In genomic region chr12:127162307-127162706, GRCh38 we compare ENCODE assay signal across 17 cellular contexts.
DNase-seq lines count a peak whose midpoint lies in the region; ATAC-seq, FAIRE-seq and TF ChIP-seq lines count a peak whose summit lies in the region.
"Had no signal": no experiment of that assay in that cellular context is flagged by ENCODE, and none has a peak within 500 bp of the region (broad histone marks: within the 10 kb centered on the region; RNA-seq: fewer than 3 reads in every experiment).

No MANE protein-coding gene starts in this region.

- CTCF ChIA-PET in HCT116 (lab: Charles Lee) = interaction anchor here (1.6 kb wide), 1 partner anchor 53 kb away, joined by 5 read pairs; no protein-coding TSS in a partner anchor
- CTCF ChIA-PET in naive thymus-derived CD4-positive, alpha-beta T cell (lab: Charles Lee) = no interaction called here

- peaks cover 26% of the 10 kb centered on the region for H3K4me1 Mint-ChIP-seq in central memory CD8-positive, alpha-beta T cell
- peaks cover 9 to 29% (median 25%) of the 10 kb centered on the region in 7 donors for H3K4me1 Mint-ChIP-seq in naive thymus-derived CD4-positive, alpha-beta T cell

- POLR2A ChIA-PET in HCT116 (lab: Charles Lee) = no interaction called here
- POLR2A ChIA-PET in naive thymus-derived CD4-positive, alpha-beta T cell (lab: Charles Lee) = no interaction called here

- TF ChIP-seq CTCF in HCT116 (IDR thresholded peaks at IDR 0.05 in 2 of 3, conservative IDR thresholded peaks at IDR 0.05 in 1 of 3; ENCODE audit: borderline replicate concordance in 1 of 3, insufficient read depth in 1 of 3, low read depth in 2 of 3, low read length in 2 of 3) (no peak), kidney (IDR thresholded peaks at IDR 0.05; ENCODE audit: borderline replicate concordance, extremely low read depth, insufficient read depth) (no peak)

- RAD21 ChIA-PET in HCT116 (lab: Charles Lee; ENCODE audit: low non-redundant PET in 1 of 2, low total read pairs in 2 of 2, uncharacterized antibody in 2 of 2, unreplicated experiment in 2 of 2) = no interaction called here

- no peak overlapping the region for H2BK5ac ChIP-seq in mesenchymal stem cell (ENCODE audit: low read depth, low read length, poor library complexity, severe bottlenecking)

- H3K27me3 Mint-ChIP-seq in central memory CD8-positive, alpha-beta T cell = peaks cover 2% of the 10 kb centered on the region
- peaks cover 0 to 8% (median 0%) of the 10 kb centered on the region in 5 donors for H3K27me3 Mint-ChIP-seq in naive thymus-derived CD4-positive, alpha-beta T cell

- H4K8ac ChIP-seq in mesenchymal stem cell (ENCODE audit: low read length) = no peak overlapping the region

- H2AFZ ChIP-seq in HCT116 (ENCODE audit: low read depth, low read length, poor library complexity, severe bottlenecking) (no peak overlapping the region), mesenchymal stem cell (ENCODE audit: low read depth, low read length) (no peak overlapping the region)

- H3K4ac ChIP-seq in mesenchymal stem cell (ENCODE audit: low read depth in 1 of 2, low read length in 2 of 2) = no peak overlapping the region

- no peaks in the 10 kb centered on the region for H3K79me1 ChIP-seq in mesenchymal stem cell (replicated peaks; ENCODE audit: low read length, poor library complexity, severe bottlenecking)

- H4K20me1 ChIP-seq in HCT116 (ENCODE audit: insufficient read depth) = no peaks in the 10 kb centered on the region

- H2AK5ac ChIP-seq in mesenchymal stem cell (ENCODE audit: low read length, severe bottlenecking) = no peak overlapping the region

- no peak overlapping the region for H3K23ac ChIP-seq in mesenchymal stem cell (ENCODE audit: low read length in 2 of 2)

- H3K36me3 Mint-ChIP-seq in central memory CD8-positive, alpha-beta T cell (ENCODE audit: insufficient read depth) = peaks cover 5% of the 10 kb centered on the region
- peaks cover 0 to 3% (median 0%) of the 10 kb centered on the region in 5 donors for H3K36me3 Mint-ChIP-seq in naive thymus-derived CD4-positive, alpha-beta T cell
- H3K36me3 Mint-ChIP-seq: mesothelial cell of epicardium had no signal

- no peaks in the 10 kb centered on the region for H3K79me2 ChIP-seq in HCT116 (ENCODE audit: insufficient read depth, low read length)

- intact Hi-C loops in HCT116 (cut with micrococcal nuclease) (no loop called here), kidney (cut with DNase I) (no loop called here)
- intact Hi-C loops in naive thymus-derived CD4-positive, alpha-beta T cell (cut with micrococcal nuclease) = loop anchor here in 1 of 2 donors (5.0 kb wide), 1 partner anchor 80 kb away; no protein-coding TSS in a partner anchor

- no peak for TF ChIP-seq RAD21 in HCT116 (IDR thresholded peaks at IDR 0.05; ENCODE audit: low read depth)

- TF ChIP-seq POLR2A in HCT116 (IDR thresholded peaks at IDR 0.05; ENCODE audit: borderline replicate concordance, extremely low read depth, insufficient read depth, insufficient read length) = no peak

- H3K36me3 ChIP-seq in HCT116 (ENCODE audit: control insufficient read depth in 1 of 2, insufficient read depth in 2 of 2, low read length in 2 of 2) (no peaks in the 10 kb centered on the region), mesenchymal stem cell (ENCODE audit: control insufficient read depth in 1 of 2, insufficient read depth in 2 of 2, low read depth in 1 of 2, low read length in 2 of 2) (peaks cover 0 to 13% of the 10 kb centered on the region in 2 experiments), kidney (ENCODE audit: control insufficient read depth in 1 of 2, insufficient read depth in 2 of 2, low read length in 2 of 2) (no peaks in the 10 kb centered on the region)
- H3K36me3 ChIP-seq in naive thymus-derived CD4-positive, alpha-beta T cell (ENCODE audit: control insufficient read depth in 2 of 3, insufficient read depth in 3 of 3, low read length in 3 of 3) = no peaks in the 10 kb centered on the region
- H3K36me3 ChIP-seq: gastrocnemius medialis, tibial artery, WERI-Rb-1 had no signal

- no peak overlapping the region for H4K91ac ChIP-seq in mesenchymal stem cell (ENCODE audit: low read length)

- H3K27ac Mint-ChIP-seq in central memory CD8-positive, alpha-beta T cell (ENCODE audit: low read depth) = peak overlapping the region; percentile 80
- peak overlapping the region in 3 of 9 donors; percentile 22 to 84 (median 73) for H3K27ac Mint-ChIP-seq in naive thymus-derived CD4-positive, alpha-beta T cell
- H3K27ac Mint-ChIP-seq: activated T-cell treated with anti-CD3 and anti-CD28 coated beads, Interleukin-2, amount 50 U/mL, for 24 hours; mesothelial cell of epicardium had no signal

- DNase-seq in EH (ENCODE audit: low read depth) = peak; percentile 18
- DNase-seq in HCT116 (ENCODE audit: low read depth, low spot score) = peak; percentile 23
- no peak for DNase-seq in central memory CD8-positive, alpha-beta T cell (ENCODE audit: low spot score in 2 of 2)
- peak; percentile 22 for DNase-seq in mesenchymal stem cell
- DNase-seq in activated CD4-positive, alpha-beta T cell treated with anti-CD3 and anti-CD28 coated beads, Interleukin-2, amount 50 U/mL, for 4 hours = no peak
- DNase-seq in naive thymus-derived CD4-positive, alpha-beta T cell = no peak
- no peak for DNase-seq in kidney
- DNase-seq: activated T-cell treated with anti-CD3 and anti-CD28 coated beads, Interleukin-2, amount 50 U/mL, for 24 hours; gastrocnemius medialis; left colon; NCI-H1436 treated with DMSO at 0.1 percent for 48 hours; NCI-H2171 treated with DMSO at 0.1 percent for 48 hours; SHP77 treated with DMSO at 0.1 percent for 48 hours; tibial artery; WERI-Rb-1 had no signal

- H3K27ac ChIP-seq in HCT116 (ENCODE audit: low read depth, low read length) = no peak overlapping the region
- no peak overlapping the region for H3K27ac ChIP-seq in mesenchymal stem cell (ENCODE audit: low read length, poor library complexity, severe bottlenecking)
- H3K27ac ChIP-seq in naive thymus-derived CD4-positive, alpha-beta T cell (ENCODE audit: low read depth, low read length) = no peak overlapping the region
- H3K27ac ChIP-seq in kidney (ENCODE audit: low read depth in 2 of 2, low read length in 2 of 2) = no peak overlapping the region
- H3K27ac ChIP-seq: gastrocnemius medialis, tibial artery, WERI-Rb-1 had no signal

- no peak for ATAC-seq in HCT116
- no peak for ATAC-seq in central memory CD8-positive, alpha-beta T cell (replicated peaks; ENCODE audit: extremely low read depth, poor library complexity, severe bottlenecking)
- no peak for ATAC-seq in naive thymus-derived CD4-positive, alpha-beta T cell
- ATAC-seq: gastrocnemius medialis, left colon had no signal

- H3K27me3 ChIP-seq in HCT116 (ENCODE audit: insufficient read depth, low read length) = no peaks in the 10 kb centered on the region
- H3K27me3 ChIP-seq in mesenchymal stem cell (ENCODE audit: control insufficient read depth in 1 of 2, insufficient read depth in 1 of 2, low read length in 2 of 2) = no peaks in the 10 kb centered on the region
- no peaks in the 10 kb centered on the region for H3K27me3 ChIP-seq in naive thymus-derived CD4-positive, alpha-beta T cell (ENCODE audit: control insufficient read depth in 2 of 2, insufficient read depth in 2 of 2, low read length in 2 of 2)
- H3K27me3 ChIP-seq: gastrocnemius medialis, tibial artery had no signal

- WGBS in mesenchymal stem cell = 82% methylated on average over 2 of the region's 2 CpGs

- H2BK12ac ChIP-seq in mesenchymal stem cell (ENCODE audit: low read length in 2 of 2) = no peak overlapping the region

- H3K9me3 ChIP-seq in HCT116 (ENCODE audit: control insufficient read depth in 1 of 2, insufficient read depth in 1 of 2, low read depth in 1 of 2, low read length in 2 of 2) = no peaks in the 10 kb centered on the region
- peaks cover 7% of the 10 kb centered on the region for H3K9me3 ChIP-seq in mesenchymal stem cell (ENCODE audit: control insufficient read depth, low read length)
- H3K9me3 ChIP-seq in naive thymus-derived CD4-positive, alpha-beta T cell (ENCODE audit: control insufficient read depth in 2 of 3, low read length in 3 of 3) = no peaks in the 10 kb centered on the region
- no peaks in the 10 kb centered on the region for H3K9me3 ChIP-seq in kidney (ENCODE audit: control insufficient read depth in 1 of 2, low read length in 2 of 2)
- H3K9me3 ChIP-seq: gastrocnemius medialis, tibial artery had no signal

- no peak overlapping the region for H3K4me2 ChIP-seq in HCT116 (ENCODE audit: low read length)
- no peak overlapping the region for H3K4me2 ChIP-seq in mesenchymal stem cell (ENCODE audit: low read length, poor library complexity, severe bottlenecking)
- H3K4me2 ChIP-seq: smooth muscle cell had no signal

- H3K4me3 ChIP-seq in HCT116 (replicated peaks in 1 of 2; ENCODE audit: low read depth in 1 of 2, low read length in 2 of 2) = no peak overlapping the region
- H3K4me3 ChIP-seq in mesenchymal stem cell (ENCODE audit: insufficient read depth in 1 of 2, low read depth in 1 of 2, low read length in 2 of 2) = no peak overlapping the region
- no peak overlapping the region for H3K4me3 ChIP-seq in naive thymus-derived CD4-positive, alpha-beta T cell (ENCODE audit: low read length)
- no peak overlapping the region for H3K4me3 ChIP-seq in kidney (ENCODE audit: low read length in 2 of 2)
- H3K4me3 ChIP-seq: gastrocnemius medialis, smooth muscle cell, tibial artery had no signal

- BruUV-seq in HCT116 (replicated peaks; lab: Mats Ljungman, UMichigan) = no TSS peak

- no peak overlapping the region for H3K14ac ChIP-seq in mesenchymal stem cell (ENCODE audit: low read length in 2 of 2)

- H3K9ac ChIP-seq in HCT116 (ENCODE audit: low read length) = no peak overlapping the region
- peak overlapping the region; percentile 74 for H3K9ac ChIP-seq in mesenchymal stem cell (ENCODE audit: low read length)
- H3K9ac ChIP-seq in kidney (ENCODE audit: low read length in 2 of 2) = no peak overlapping the region

- no peak overlapping the region for H2BK120ac ChIP-seq in mesenchymal stem cell (ENCODE audit: low read depth, low read length)

- H3K9me3 Mint-ChIP-seq in central memory CD8-positive, alpha-beta T cell = no peaks in the 10 kb centered on the region
- peaks cover 0 to 3% (median 0%) of the 10 kb centered on the region in 11 donors for H3K9me3 Mint-ChIP-seq in naive thymus-derived CD4-positive, alpha-beta T cell
- H3K9me3 Mint-ChIP-seq: activated T-cell treated with anti-CD3 and anti-CD28 coated beads, Interleukin-2, amount 50 U/mL, for 24 hours had no signal

- no peak overlapping the region for H2BK15ac ChIP-seq in mesenchymal stem cell (ENCODE audit: low read depth, poor library complexity, severe bottlenecking)

- H3K18ac ChIP-seq in mesenchymal stem cell (ENCODE audit: low read depth in 1 of 2, low read length in 2 of 2) = no peak overlapping the region

- peak overlapping the region; percentile 14 for H3K4me3 Mint-ChIP-seq in central memory CD8-positive, alpha-beta T cell
- H3K4me3 Mint-ChIP-seq in naive thymus-derived CD4-positive, alpha-beta T cell = no peak overlapping the region
- H3K4me3 Mint-ChIP-seq: activated T-cell treated with anti-CD3 and anti-CD28 coated beads, Interleukin-2, amount 50 U/mL, for 24 hours; mesothelial cell of epicardium had no signal

- peaks cover 2 to 21% of the 10 kb centered on the region in 2 experiments; a peak in 3 of 4 replicates for H3K4me1 ChIP-seq in HCT116 (ENCODE audit: control insufficient read depth in 1 of 2, insufficient read depth in 2 of 2, low read length in 2 of 2)
- H3K4me1 ChIP-seq in mesenchymal stem cell (ENCODE audit: control insufficient read depth, insufficient read depth, low read depth, low read length) = peaks cover 5% of the 10 kb centered on the region
- peaks cover 13 to 15% of the 10 kb centered on the region in 2 donors for H3K4me1 ChIP-seq in naive thymus-derived CD4-positive, alpha-beta T cell (ENCODE audit: control insufficient read depth in 2 of 2, insufficient read depth in 2 of 2, low read length in 2 of 2)
- no peaks in the 10 kb centered on the region for H3K4me1 ChIP-seq in kidney (ENCODE audit: control insufficient read depth in 1 of 2, insufficient read depth in 1 of 2, low read depth in 1 of 2, low read length in 2 of 2)
- H3K4me1 ChIP-seq: gastrocnemius medialis had no signal

- no peaks in the 10 kb centered on the region for H3K9me2 ChIP-seq in HCT116 (ENCODE audit: insufficient read depth)

- FAIRE-seq in kidney (lab: Jason Lieb, UNC) = no peak

Comparison
In these comparisons a context has a peak if more than half of its experiments do, and no peak if none do; other contexts are left out.
1. DNase-seq: peak in EH (single experiment), HCT116 (single experiment) and mesenchymal stem cell (single experiment); none in central memory CD8-positive, alpha-beta T cell (0 of 2), activated CD4-positive, alpha-beta T cell treated with anti-CD3 and anti-CD28 coated beads, Interleukin-2, amount 50 U/mL, for 4 hours (0 of 2), naive thymus-derived CD4-positive, alpha-beta T cell (0 of 9) and kidney (single experiment).